10 cellular contexts compared by ENCODE assay signal in genomic region chr3:113210608-113211369, GRCh38. TPM values are rescaled to one million over a fixed set of nuclear protein-coding genes. Genes with fewer than 3 reads are reported as not detected.
DNase-seq lines count a peak whose midpoint lies in the region; ATAC-seq and TF ChIP-seq lines count a peak whose summit lies in the region.
"Had no signal": no experiment of that assay in that cellular context is flagged by ENCODE, and none has a peak within 500 bp of the region (broad histone marks: within the 10 kb centered on the region; RNA-seq: fewer than 3 reads in every experiment).

No MANE protein-coding gene starts in this region.

- no peak overlapping the region for H3K23ac ChIP-seq in mesendoderm (ENCODE audit: low read length)

- H3K4me1 ChIP-seq in mesendoderm (ENCODE audit: control insufficient read depth, low read depth, low read length) (no peaks in the 10 kb centered on the region), urinary bladder (ENCODE audit: insufficient read depth) (peaks cover 2% of the 10 kb centered on the region)

- H3K79me2 ChIP-seq in mesendoderm (ENCODE audit: control insufficient read depth, insufficient read depth, low read length): no peaks in the 10 kb centered on the region

- H2BK5ac ChIP-seq in mesendoderm (ENCODE audit: low read length): no peak overlapping the region

- H4K8ac ChIP-seq in mesendoderm (ENCODE audit: low read depth, low read length): no peak overlapping the region

- no peak for ATAC-seq in activated naive CD4-positive, alpha-beta T cell treated with anti-CD3 and anti-CD28 coated beads, Interleukin-2, amount 50 U/mL, for 72 hours
- no peak for ATAC-seq in HG03139 (IDR thresholded peaks at IDR 0.05; ENCODE audit: unreplicated experiment)
- ATAC-seq: K562 had no signal

- peak overlapping the region; percentile 80 for H3K4me2 ChIP-seq in mesendoderm (ENCODE audit: low read length)

- H3K36me3 ChIP-seq in mesendoderm (ENCODE audit: control insufficient read depth, insufficient read depth, low read length): no peaks in the 10 kb centered on the region
- no peaks in the 10 kb centered on the region for H3K36me3 ChIP-seq in urinary bladder (ENCODE audit: insufficient read depth)

- no peak overlapping the region for H4K5ac ChIP-seq in mesendoderm (ENCODE audit: low read length)

- H2BK15ac ChIP-seq in mesendoderm (replicated peaks; ENCODE audit: low read depth): no peak overlapping the region

- H3K79me1 ChIP-seq in mesendoderm (ENCODE audit: low read length): no peaks in the 10 kb centered on the region

- no peak overlapping the region for H2BK120ac ChIP-seq in mesendoderm (ENCODE audit: low read depth, low read length)

- no peak overlapping the region for H2AK5ac ChIP-seq in mesendoderm (ENCODE audit: low read length)

- H3K27me3 ChIP-seq in dorsolateral prefrontal cortex (peaks cover 0 to 14% (median 0%) of the 10 kb centered on the region in 45 donors), mesendoderm (ENCODE audit: insufficient read depth, low read length, poor library complexity) (peaks cover 6% of the 10 kb centered on the region)

- H3K4me3 Mint-ChIP-seq in activated naive CD4-positive, alpha-beta T cell treated with anti-CD3 and anti-CD28 coated beads, Interleukin-2, amount 10 ng/mL, durations not matched to agents 7 days and 5 days: peak overlapping the region; percentile 68

- peak overlapping the region in 29 of 59 donors; percentile 18 to 87 (median 75) for H3K27ac ChIP-seq in dorsolateral prefrontal cortex
- H3K27ac ChIP-seq in mesendoderm (ENCODE audit: low read depth, low read length): no peak overlapping the region
- no peak overlapping the region for H3K27ac ChIP-seq in urinary bladder (ENCODE audit: low read depth)

- H3K4ac ChIP-seq in mesendoderm (ENCODE audit: low read depth, low read length): no peak overlapping the region

- peaks cover 13% of the 10 kb centered on the region for H3K4me1 Mint-ChIP-seq in activated naive CD4-positive, alpha-beta T cell treated with anti-CD3 and anti-CD28 coated beads, Interleukin-2, amount 10 ng/mL, durations not matched to agents 7 days and 5 days

- no peak overlapping the region for H3K27ac Mint-ChIP-seq in activated naive CD4-positive, alpha-beta T cell treated with anti-CD3 and anti-CD28 coated beads, Interleukin-2, amount 10 ng/mL, durations not matched to agents 7 days and 5 days
- H3K27ac Mint-ChIP-seq in activated naive CD4-positive, alpha-beta T cell treated with anti-CD3 and anti-CD28 coated beads, Interleukin-2, amount 50 U/mL, for 72 hours: no peak overlapping the region

- intact Hi-C loops in dorsolateral prefrontal cortex (cut with DNase I): no loop called here

- no peaks in the 10 kb centered on the region for H3K36me3 Mint-ChIP-seq in activated naive CD4-positive, alpha-beta T cell treated with anti-CD3 and anti-CD28 coated beads, Interleukin-2, amount 10 ng/mL, durations not matched to agents 7 days and 5 days
- peaks cover 6 to 7% of the 10 kb centered on the region in 2 donors for H3K36me3 Mint-ChIP-seq in activated naive CD4-positive, alpha-beta T cell treated with anti-CD3 and anti-CD28 coated beads, Interleukin-2, amount 50 U/mL, for 72 hours

- no peak for TF ChIP-seq CTCF in dorsolateral prefrontal cortex (IDR thresholded peaks at IDR 0.05 in 54 of 56, conservative IDR thresholded peaks at IDR 0.05 in 2 of 56; ENCODE audit: low read depth in 1 of 56, partially characterized antibody in 56 of 56)

- no CpG with 5 or more reads among the region's 24 CpGs for WGBS in mesendoderm (ENCODE audit: extremely low coverage, insufficient coverage, low lambda C conversion rate)
- WGBS in urinary bladder: 6% methylated on average over 24 of the region's 24 CpGs

- peak overlapping the region; percentile 39 to 84 (median 72) for H3K4me3 ChIP-seq in dorsolateral prefrontal cortex
- H3K4me3 ChIP-seq in mesendoderm (ENCODE audit: low read length): peak overlapping the region; percentile 51
- peak overlapping the region; percentile 78 for H3K4me3 ChIP-seq in urinary bladder (ENCODE audit: low read depth, low read length)
- H3K4me3 ChIP-seq: K562 had no signal

- peak overlapping the region; percentile 62 for H3K18ac ChIP-seq in mesendoderm (ENCODE audit: low read length)

- peak overlapping the region; percentile 75 for H3K9ac ChIP-seq in mesendoderm (ENCODE audit: low read length)

- CTCF ChIA-PET in activated naive CD4-positive, alpha-beta T cell treated with anti-CD3 and anti-CD28 coated beads, Interleukin-2, amount 10 ng/mL, durations not matched to agents 7 days and 5 days (lab: Charles Lee): no interaction called here

- peaks cover 77% of the 10 kb centered on the region for H3K27me3 Mint-ChIP-seq in activated naive CD4-positive, alpha-beta T cell treated with anti-CD3 and anti-CD28 coated beads, Interleukin-2, amount 10 ng/mL, durations not matched to agents 7 days and 5 days

- no peak for DNase-seq in activated naive CD4-positive, alpha-beta T cell treated with anti-CD3 and anti-CD28 coated beads, Interleukin-2, amount 10 ng/mL, durations not matched to agents 7 days and 5 days
- DNase-seq in activated naive CD4-positive, alpha-beta T cell treated with anti-CD3 and anti-CD28 coated beads, Interleukin-2, amount 50 U/mL, for 72 hours (ENCODE audit: low spot score in 2 of 2): no peak
- DNase-seq in dorsolateral prefrontal cortex (no peak), mesendoderm (peak; percentile 45), middle frontal gyrus (ENCODE audit: extremely low spot score, low spot score) (no peak), DMS153 treated with DMSO at 0.1 percent for 48 hours (lab: John Stamatoyannopoulos, UW; ENCODE audit: unreplicated experiment) (no peak)
- DNase-seq: DND-41 had no signal

- no peaks in the 10 kb centered on the region for H3K9me3 Mint-ChIP-seq in activated naive CD4-positive, alpha-beta T cell treated with anti-CD3 and anti-CD28 coated beads, Interleukin-2, amount 10 ng/mL, durations not matched to agents 7 days and 5 days
- H3K9me3 Mint-ChIP-seq in activated naive CD4-positive, alpha-beta T cell treated with anti-CD3 and anti-CD28 coated beads, Interleukin-2, amount 50 U/mL, for 72 hours: no peaks in the 10 kb centered on the region

- H3K56ac ChIP-seq in mesendoderm (ENCODE audit: low read length): peak overlapping the region; percentile 91

RNA-seq across cellular contexts. Expression of gene BOC, which starts 0.6 kb away (rescaled TPM):
- under 1 TPM in 1 of 2 donors, not detected in 1; 0.62 TPM for total RNA-seq in activated naive CD4-positive, alpha-beta T cell treated with anti-CD3 and anti-CD28 coated beads, Interleukin-2, amount 50 U/mL, for 72 hours
- total RNA-seq in dorsolateral prefrontal cortex (10 to 100 TPM; 11.2 to 84.9 (median 23.6) TPM), urinary bladder (53.0 TPM)
- 1.5 TPM for polyA plus RNA-seq in mesendoderm (2013, experiment 1 of 2)
- polyA plus RNA-seq in mesendoderm (2013, experiment 2 of 2): 1.2 TPM
- 73.3 TPM for polyA plus RNA-seq in urinary bladder
- total RNA-seq: K562 had no signal
- polyA plus RNA-seq: K562 had no signal

Comparison
In these comparisons a context has a peak if more than half of its experiments do, and no peak if none do; other contexts are left out.
1. RNA of gene BOC, which starts 0.6 kb away (total RNA-seq): 53.0 TPM in urinary bladder (single experiment) and 11.2 to 84.9 TPM in dorsolateral prefrontal cortex; 0.62 TPM in activated naive CD4-positive, alpha-beta T cell treated with anti-CD3 and anti-CD28 coated beads, Interleukin-2, amount 50 U/mL, for 72 hours; every median in the first group is over 4 times any median in the second.
2. Peak in every context shown above with its lines, with median percentiles within 50 percentile points of each other: H3K4me3 ChIP-seq.